ENCODE assay signal across 9 cellular contexts in genomic region chr11:72719551-72719950, GRCh38. TPM values are rescaled to one million over a fixed set of nuclear protein-coding genes. Genes with fewer than 3 reads are reported as not detected.
DNase-seq lines count a peak whose midpoint lies in the region; ATAC-seq and TF ChIP-seq lines count a peak whose summit lies in the region.
"Had no signal": no experiment of that assay in that cellular context is flagged by ENCODE, and none has a peak within 500 bp of the region (broad histone marks: within the 10 kb centered on the region; RNA-seq: fewer than 3 reads in every experiment).

No MANE protein-coding gene starts in this region.

- 76 to 93% methylated on average over 3 to 4 of the region's 4 CpGs for WGBS in gastroesophageal sphincter (ENCODE audit: low coverage in 1 of 2), 2 donors

- H3K27me3 ChIP-seq in gastroesophageal sphincter (no peaks in the 10 kb centered on the region), gastrocnemius medialis (no peaks in the 10 kb centered on the region)

- in situ Hi-C loops in gastrocnemius medialis (cut with MboI; ENCODE audit: low sequenced_read_pairs in 4 of 4): loop anchor here in 1 of 4 donors (25.0 kb wide), 1 partner anchor 468 kb away; no protein-coding TSS in a partner anchor

- TF ChIP-seq POLR2A in gastroesophageal sphincter (IDR thresholded peaks at IDR 0.05) (no peak), gastrocnemius medialis (IDR thresholded peaks at IDR 0.05) (no peak)

- intact Hi-C loops in gastrocnemius medialis (cut with DNase I; ENCODE audit: low total_unique reads): no loop called here
- intact Hi-C loops in posterior vena cava (cut with DNase I): no loop called here

- H3K4me1 ChIP-seq in gastroesophageal sphincter: peaks cover 0 to 91% (median 37%) of the 10 kb centered on the region in 3 donors
- peaks cover 61 to 67% of the 10 kb centered on the region in 2 donors for H3K4me1 ChIP-seq in gastrocnemius medialis

- no peaks in the 10 kb centered on the region for H3K9me3 ChIP-seq in gastroesophageal sphincter
- no peaks in the 10 kb centered on the region for H3K9me3 ChIP-seq in gastrocnemius medialis

- peak overlapping the region; percentile 89 for H3K4me3 ChIP-seq in GM12865 (ENCODE audit: low read depth, low read length)
- peak overlapping the region in 1 of 2 donors; percentile 70 for H3K4me3 ChIP-seq in gastroesophageal sphincter
- no peak overlapping the region for H3K4me3 ChIP-seq in gastrocnemius medialis

- no peak for TF ChIP-seq EP300 in gastroesophageal sphincter (IDR thresholded peaks at IDR 0.05)

- H3K36me3 ChIP-seq in gastroesophageal sphincter: peaks cover 0 to 15% of the 10 kb centered on the region in 2 donors
- no peaks in the 10 kb centered on the region for H3K36me3 ChIP-seq in gastrocnemius medialis

- H3K27ac ChIP-seq in VCaP (peak overlapping the region; percentile 93; the same call in 1 of the 2 replicates), gastroesophageal sphincter (peak overlapping the region in 3 of 4 donors; percentile 41 to 89 (median 82)), gastrocnemius medialis (peak overlapping the region; percentile 88 to 97 (median 90))

- DNase-seq in GM12865 (ENCODE audit: low read depth) (peak; percentile 30), gastrocnemius medialis (no peak), MV-4-11 (lab: John Stamatoyannopoulos, UW) (no peak), C1 segment of cervical spinal cord (lab: John Stamatoyannopoulos, UW) (no peak), posterior vena cava (ENCODE audit: low spot score) (no peak)
- DNase-seq: NCI-H1694 had no signal

- no peak for TF ChIP-seq CTCF in GM12865 (IDR thresholded peaks at IDR 0.05; ENCODE audit: insufficient read depth, low read depth, low read length, missing control alignments)
- TF ChIP-seq CTCF in VCaP (conservative IDR thresholded peaks at IDR 0.05): no peak
- TF ChIP-seq CTCF in gastroesophageal sphincter (IDR thresholded peaks at IDR 0.05): no peak
- no peak for TF ChIP-seq CTCF in gastrocnemius medialis (IDR thresholded peaks at IDR 0.05 in 4 of 5, conservative IDR thresholded peaks at IDR 0.05 in 1 of 5)

- ATAC-seq in gastroesophageal sphincter (no peak), gastrocnemius medialis (no peak), GM19324 (IDR thresholded peaks at IDR 0.05; ENCODE audit: low FRiP score, unreplicated experiment) (no peak)

RNA-seq across cellular contexts. Expression of gene ARAP1, which starts 32.7 kb away (rescaled TPM):
- total RNA-seq in gastroesophageal sphincter (100 to 1,000 TPM in 2 of 4 donors, 10 to 100 TPM in 2; 72.4 to 125 (median 95.1) TPM), gastrocnemius medialis (10 to 100 TPM; 18.3 to 52.0 (median 26.0) TPM), posterior vena cava (10 to 100 TPM; 49.9 to 81.9 TPM)

RNA-seq across cellular contexts. Expression of gene PDE2A, which starts 45.3 kb away (rescaled TPM):
- total RNA-seq in gastroesophageal sphincter (10 to 100 TPM; 31.6 to 54.2 (median 35.4) TPM), gastrocnemius medialis (10 to 100 TPM; 13.4 to 26.6 (median 21.9) TPM), posterior vena cava (10 to 100 TPM; 33.0 to 38.8 TPM)
